8 cellular contexts compared by ENCODE assay signal in genomic region chr12:89470741-89471504, GRCh38. TPM values are rescaled to one million over a fixed set of nuclear protein-coding genes. Genes with fewer than 3 reads are reported as not detected.
DNase-seq lines count a peak whose midpoint lies in the region; ATAC-seq and TF ChIP-seq lines count a peak whose summit lies in the region.

No MANE protein-coding gene starts in this region.

- H3K9me3 Mint-ChIP-seq in T-cell (no peaks in the 10 kb centered on the region), mesothelial cell of epicardium (no peaks in the 10 kb centered on the region)

- H3K4me3 Mint-ChIP-seq in T-cell (peak overlapping the region in 1 of 3 donors; percentile 16), mesothelial cell of epicardium (no peak overlapping the region)

- peak; percentile 34 for ATAC-seq in GM21367 (IDR thresholded peaks at IDR 0.05; ENCODE audit: unreplicated experiment)
- ATAC-seq in T-cell (replicated peaks in 1 of 4): peak; percentile 62 to 68 (median 64)
- ATAC-seq in omental fat pad (ENCODE audit: low FRiP score): peak; percentile 76

- CTCF ChIA-PET in T-cell (lab: Charles Lee): interaction anchor here (0.6 to 1.9 kb wide), 26 partner anchors 9 to 451 kb away, joined by 3 to 10 read pairs (median 4); partner anchors contain the start of gene GALNT4 (in 2 of the 2)

- no peaks in the 10 kb centered on the region for H3K27me3 Mint-ChIP-seq in T-cell
- no peaks in the 10 kb centered on the region for H3K27me3 Mint-ChIP-seq in mesothelial cell of epicardium (ENCODE audit: low read depth)

- H3K4me3 ChIP-seq in fibroblast of mammary gland (ENCODE audit: control insufficient read depth, low read depth, low read length): no peak overlapping the region

- H3K4me1 Mint-ChIP-seq in T-cell: peaks cover 40 to 67% (median 62%) of the 10 kb centered on the region in 3 donors
- peaks cover 16% of the 10 kb centered on the region for H3K4me1 Mint-ChIP-seq in mesothelial cell of epicardium

- DNase-seq in NCI-H2196 (lab: John Stamatoyannopoulos, UW; ENCODE audit: unreplicated experiment) (peak; percentile 28), NCI-H2196 treated with DMSO at 0.1 percent for 48 hours (lab: John Stamatoyannopoulos, UW; ENCODE audit: unreplicated experiment) (no peak), KBM-7 (peak; percentile 62), T-cell (no peak), fibroblast of mammary gland (ENCODE audit: low read depth) (peak; percentile 73), omental fat pad (ENCODE audit: low spot score) (no peak), mesothelial cell of epicardium (ENCODE audit: low spot score in 2 of 2, unreplicated experiment in 2 of 2) (no peak)

- H3K27ac Mint-ChIP-seq in T-cell: peak overlapping the region; percentile 45 to 67
- H3K27ac Mint-ChIP-seq in mesothelial cell of epicardium: no peak overlapping the region

- in situ Hi-C loops in KBM-7 (cut with MboI; ENCODE audit: low pct_unique_long_range_greater_than_20kb, low sequenced_read_pairs): loop anchor here (25.0 kb wide), 1 partner anchor 434 kb away; no protein-coding TSS in a partner anchor

- H3K36me3 Mint-ChIP-seq in T-cell: no peaks in the 10 kb centered on the region
- H3K36me3 Mint-ChIP-seq in mesothelial cell of epicardium: no peaks in the 10 kb centered on the region

- TF ChIP-seq CTCF in fibroblast of mammary gland (conservative IDR thresholded peaks at IDR 0.05; ENCODE audit: control insufficient read depth, insufficient read depth, low read depth, low read length) (peak; percentile 73), omental fat pad (IDR thresholded peaks at IDR 0.05) (no peak), mesothelial cell of epicardium (IDR thresholded peaks at IDR 0.05; ENCODE audit: unreplicated experiment) (no peak)

- POLR2A ChIA-PET in T-cell (lab: Charles Lee): interaction anchor here (0.6 kb wide), 2 partner anchors 60 to 298 kb away, joined by 3 read pairs; no protein-coding TSS in a partner anchor

RNA-seq across cellular contexts. Expression of gene GALNT4, which starts 53.7 kb away (rescaled TPM):
- total RNA-seq in T-cell: 1 to 10 TPM; 4.9 to 9.6 (median 6.5) TPM
- total RNA-seq in omental fat pad: 10 to 100 TPM in 2 of 4 donors, 1 to 10 TPM in 2; 7.5 to 16.6 (median 9.8) TPM
- total RNA-seq in mesothelial cell of epicardium: 6.4 to 7.2 TPM (median 6.4 TPM) in 3 replicates

RNA-seq across cellular contexts. Expression of gene POC1B, which starts 54.9 kb away (rescaled TPM):
- total RNA-seq in T-cell: 10 to 100 TPM; 17.2 to 25.5 (median 18.9) TPM
- 10 to 100 TPM; 17.9 to 34.8 (median 23.6) TPM for total RNA-seq in omental fat pad
- 11.9 to 12.5 TPM (median 12.1 TPM) in 3 replicates for total RNA-seq in mesothelial cell of epicardium

Comparison
In these comparisons a context has a peak if more than half of its experiments do, and no peak if none do; other contexts are left out.
1. DNase-seq: peak in NCI-H2196 (single experiment), KBM-7 (single experiment) and fibroblast of mammary gland (single experiment); none in NCI-H2196 treated with DMSO at 0.1 percent for 48 hours (single experiment), T-cell (0 of 34), omental fat pad (single experiment) and mesothelial cell of epicardium (0 of 2).
2. Peak in every context shown above with its lines, with median percentiles within 50 percentile points of each other: ATAC-seq.